Comparison of ENCODE assay signal across 8 cellular contexts in the genomic region with DNA sequence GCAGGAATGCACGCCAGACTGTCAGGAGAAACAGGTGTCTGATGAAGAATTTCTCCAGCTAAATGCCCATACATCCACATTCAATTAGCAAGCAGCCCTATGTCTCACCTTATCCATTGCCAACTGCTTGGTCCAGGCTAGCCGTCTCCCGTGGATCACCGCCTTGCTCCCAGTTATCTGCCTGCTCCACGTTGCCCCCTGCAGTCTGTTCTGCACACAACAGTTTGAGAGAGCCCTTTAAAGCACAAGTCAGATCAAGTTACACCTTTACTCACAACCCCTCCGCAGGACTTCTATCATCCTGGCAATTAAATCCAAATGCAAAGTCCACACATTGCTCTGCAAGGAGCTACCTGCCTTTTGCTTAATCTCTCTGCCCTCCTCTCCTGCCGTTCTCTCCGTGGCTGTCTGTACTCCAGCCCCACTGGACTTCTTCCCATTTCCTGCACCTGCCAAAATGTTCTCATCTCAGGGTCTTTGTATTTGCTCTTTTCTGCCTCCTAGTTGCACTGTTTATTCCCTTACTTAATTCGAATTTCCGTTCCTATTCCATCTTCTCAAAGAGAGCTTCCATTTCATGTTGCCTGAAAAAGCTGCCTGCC.
DNase-seq lines count a peak whose midpoint lies in the region; ATAC-seq and TF ChIP-seq lines count a peak whose summit lies in the region.

No MANE protein-coding gene starts in this region.

- peaks cover 10% of the 10 kb centered on the region; the same call in 1 of the 2 replicates for H3K27me3 Mint-ChIP-seq in WTC11 (ENCODE audit: low read depth)

- peaks cover 15% of the 10 kb centered on the region; the same call in 1 of the 2 replicates for H3K27me3 ChIP-seq in iPS-20b (ENCODE audit: insufficient read depth, low read length)

- peak; percentile 51 for DNase-seq in G401 (ENCODE audit: low spot score)
- DNase-seq in WTC11 (ENCODE audit: low spot score), result peak; percentile 88
- peak in 2 of 3 donors; percentile 1 to 7 for DNase-seq in stimulated activated CD4-positive, alpha-beta T cell treated with anti-CD3 and anti-CD28 coated beads, TNF-alpha, amount 100 ng/mL, for 48 hours (ENCODE audit: low read depth in 3 of 3)

- no peak overlapping the region for H3K9ac ChIP-seq in iPS-20b (ENCODE audit: low read depth, low read length)

- H3K9me3 Mint-ChIP-seq in WTC11, result peaks cover 9% of the 10 kb centered on the region

- POLR2A ChIA-PET in WTC11 (lab: Charles Lee), result no interaction called here

- peaks cover 4% of the 10 kb centered on the region for H3K4me1 ChIP-seq in iPS-20b (ENCODE audit: insufficient read depth, low read length)

- peaks cover 6% of the 10 kb centered on the region for H3K4me1 Mint-ChIP-seq in WTC11

- TF ChIP-seq CTCF in LNCAP (IDR thresholded peaks at IDR 0.05) (peak; percentile 58), WTC11 (IDR thresholded peaks at IDR 0.05) (peak; percentile 48)

- H3K36me3 ChIP-seq in iPS-20b (ENCODE audit: insufficient read depth, low read depth, low read length), result no peaks in the 10 kb centered on the region

- in situ Hi-C loops in G401 (cut with HindIII; ENCODE audit: low sequenced_read_pairs), result no loop called here

- peak overlapping the region; percentile 52 for H3K4me3 Mint-ChIP-seq in WTC11

- H3K27ac ChIP-seq in iPS-20b (ENCODE audit: low read length), result no peak overlapping the region

- TF ChIP-seq POLR2A in GM18505 (IDR thresholded peaks at IDR 0.05; ENCODE audit: borderline replicate concordance, extremely low read depth, insufficient read depth, insufficient read length), result no peak

- H3K36me3 Mint-ChIP-seq in WTC11, result no peaks in the 10 kb centered on the region

- CTCF ChIA-PET in WTC11 (lab: Charles Lee), result interaction anchor here (0.6 to 2.0 kb wide), 24 partner anchors 9 to 1045 kb away, joined by 3 to 43 read pairs (median 4); no protein-coding TSS in a partner anchor

- no peak overlapping the region for H3K27ac Mint-ChIP-seq in WTC11

- peak; percentile 96 for ATAC-seq in WTC11
- no peak for ATAC-seq in HG02623 (IDR thresholded peaks at IDR 0.05; ENCODE audit: unreplicated experiment)
- ATAC-seq in GM21423 (IDR thresholded peaks at IDR 0.05; ENCODE audit: unreplicated experiment), result no peak
- no peak for ATAC-seq in GM18505 (IDR thresholded peaks at IDR 0.05; ENCODE audit: unreplicated experiment)

- no peaks in the 10 kb centered on the region for H3K9me3 ChIP-seq in iPS-20b (ENCODE audit: insufficient read depth, low read depth, low read length)

- H3K4me3 ChIP-seq in iPS-20b (ENCODE audit: low read length), result peak overlapping the region; percentile 51

TF ChIP-seq in WTC11, 78 proteins besides CTCF, POLR2A, EP300 and RAD21:
- TF ChIP-seq ZNF532 (CRISPR knock-in tag; IDR thresholded peaks at IDR 0.05; ENCODE audit: borderline replicate concordance) (no peak), ATF1 (CRISPR knock-in tag; IDR thresholded peaks at IDR 0.05) (no peak)
- TF ChIP-seq, protein P1, sequence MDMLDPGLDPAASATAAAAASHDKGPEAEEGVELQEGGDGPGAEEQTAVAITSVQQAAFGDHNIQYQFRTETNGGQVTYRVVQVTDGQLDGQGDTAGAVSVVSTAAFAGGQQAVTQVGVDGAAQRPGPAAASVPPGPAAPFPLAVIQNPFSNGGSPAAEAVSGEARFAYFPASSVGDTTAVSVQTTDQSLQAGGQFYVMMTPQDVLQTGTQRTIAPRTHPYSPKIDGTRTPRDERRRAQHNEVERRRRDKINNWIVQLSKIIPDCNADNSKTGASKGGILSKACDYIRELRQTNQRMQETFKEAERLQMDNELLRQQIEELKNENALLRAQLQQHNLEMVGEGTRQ (CRISPR knock-in tag; IDR thresholded peaks at IDR 0.05), result no peak
TF ChIP-seq in WTC11: peak in this region for 0.

Comparison
In these comparisons a context has a peak if more than half of its experiments do, and no peak if none do; other contexts are left out.
1. DNase-seq: peak in every context shown above with its lines; median percentile 88 in WTC11; 51 in G401; 4 in stimulated activated CD4-positive, alpha-beta T cell treated with anti-CD3 and anti-CD28 coated beads, TNF-alpha, amount 100 ng/mL, for 48 hours.